8 cellular contexts compared by ENCODE assay signal in the genomic region with DNA sequence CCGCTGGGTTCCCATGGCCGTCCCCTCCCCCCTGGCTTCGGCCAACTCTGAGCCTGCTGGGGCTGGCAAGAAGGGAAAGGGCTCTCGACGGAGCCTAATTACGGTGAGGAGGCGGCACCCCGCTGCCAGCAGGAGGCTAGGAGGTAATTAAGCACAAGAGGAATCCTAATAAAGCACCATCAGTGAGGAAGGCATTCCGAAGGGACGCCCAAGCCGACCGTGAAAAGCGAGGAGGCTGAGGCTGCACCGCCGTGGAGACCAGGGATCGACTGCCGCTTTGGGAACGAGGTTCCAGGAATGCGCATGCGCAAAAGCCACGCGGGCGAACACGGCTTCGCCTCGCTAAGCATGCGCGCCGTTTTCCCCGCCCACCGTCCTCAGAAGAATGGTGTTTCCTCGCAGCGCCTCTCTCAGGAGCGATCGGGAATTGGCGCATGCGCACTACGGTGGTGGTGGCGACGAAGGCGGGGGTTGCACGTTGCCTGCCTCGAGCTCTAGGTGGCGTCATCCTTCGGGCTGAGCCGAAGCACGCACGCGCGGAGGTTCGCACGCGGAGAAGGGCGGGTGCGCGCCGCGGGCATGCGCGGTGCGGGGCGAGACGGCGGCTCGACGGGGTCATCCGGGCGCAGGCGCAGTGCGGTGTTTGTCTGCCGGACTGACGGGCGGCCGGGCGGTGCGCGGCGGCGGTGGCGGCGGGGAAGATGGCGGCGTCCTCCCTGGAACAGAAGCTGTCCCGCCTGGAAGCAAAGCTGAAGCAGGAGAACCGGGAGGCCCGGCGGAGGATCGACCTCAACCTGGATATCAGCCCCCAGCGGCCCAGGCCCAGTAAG.
A peak's percentile ranks its signal among the peaks of the same experiment; 100 is the strongest.
DNase-seq lines count a peak whose midpoint lies in the region; ATAC-seq and TF ChIP-seq lines count a peak whose summit lies in the region.

MAP2K7 (plus strand) TSS at position 634 of the 830 bp plus-strand sequence; CDS start at position 702, 68 bp downstream.

- H3K36me3 ChIP-seq in MM.1S (replicated peaks; ENCODE audit: insufficient read depth, low read length) = no peaks in the 10 kb centered on the region

- H3K9me3 Mint-ChIP-seq in nephron progenitor cell = no peaks in the 10 kb centered on the region
- no peaks in the 10 kb centered on the region for H3K9me3 Mint-ChIP-seq in stimulated activated naive CD8-positive, alpha-beta T cell treated with anti-CD3 and anti-CD28 coated beads, Interleukin-15, amount 100 ng/mL, for 72 hours

- H3K27ac Mint-ChIP-seq in nephron progenitor cell = peak within 1 kb of the TSS; percentile 90
- peak within 1 kb of the TSS; percentile 96 to 99 for H3K27ac Mint-ChIP-seq in stimulated activated naive CD8-positive, alpha-beta T cell treated with anti-CD3 and anti-CD28 coated beads, Interleukin-15, amount 100 ng/mL, for 72 hours

- H4K20me1 ChIP-seq in MM.1S (ENCODE audit: insufficient read depth, low read length) = peaks cover 19% of the 10 kb centered on the region

- no peaks in the 10 kb centered on the region for H3K9me2 ChIP-seq in MM.1S (replicated peaks; ENCODE audit: insufficient read depth, low read length)

- peaks cover 33% of the 10 kb centered on the region for H3K27me3 Mint-ChIP-seq in nephron progenitor cell (ENCODE audit: low read depth, poor library complexity)
- H3K27me3 Mint-ChIP-seq in stimulated activated naive CD8-positive, alpha-beta T cell treated with anti-CD3 and anti-CD28 coated beads, Interleukin-15, amount 100 ng/mL, for 72 hours = no peaks in the 10 kb centered on the region

- peaks cover 33% of the 10 kb centered on the region for H3K4me1 Mint-ChIP-seq in nephron progenitor cell
- peaks cover 54% of the 10 kb centered on the region for H3K4me1 Mint-ChIP-seq in stimulated activated naive CD8-positive, alpha-beta T cell treated with anti-CD3 and anti-CD28 coated beads, Interleukin-15, amount 100 ng/mL, for 72 hours

- peak within 1 kb of the TSS; percentile 86 for H2AFZ ChIP-seq in MM.1S (ENCODE audit: low read length)

- ATAC-seq in stimulated activated naive CD8-positive, alpha-beta T cell treated with anti-CD3 and anti-CD28 coated beads, Interleukin-15, amount 100 ng/mL, for 72 hours = peak; percentile 81

- H3K9ac ChIP-seq in MM.1S (ENCODE audit: low read length) = peak within 1 kb of the TSS; percentile 65

- no peaks in the 10 kb centered on the region for H3F3A ChIP-seq in MM.1S (ENCODE audit: insufficient read depth, low read length)

- TF ChIP-seq CTCF in MM.1S (IDR thresholded peaks at IDR 0.05; ENCODE audit: low read length) (peak; percentile 84), nephron progenitor cell (IDR thresholded peaks at IDR 0.05) (peak; percentile 39)

- H3K4me3 ChIP-seq in MM.1S (ENCODE audit: low read length) = peak within 1 kb of the TSS; percentile 75

- peaks cover 17% of the 10 kb centered on the region; the same call in 1 of the 2 replicates for H3K27me3 ChIP-seq in MM.1S (replicated peaks; ENCODE audit: insufficient read depth, low read length)

- no peaks in the 10 kb centered on the region for H3K36me3 Mint-ChIP-seq in nephron progenitor cell (ENCODE audit: low read depth)

- no peak within 1 kb of the TSS; the same call in 1 of the 2 replicates for H3K27ac ChIP-seq in MM.1S (ENCODE audit: low read length)

- H3K79me2 ChIP-seq in MM.1S (ENCODE audit: low read length) = peaks cover 50% of the 10 kb centered on the region

- DNase-seq in GF-D8 (lab: John Stamatoyannopoulos, UW) = peak; percentile 94
- peak; percentile 97 for DNase-seq in HCEC 1CT
- peak; percentile 100 for DNase-seq in MM.1S
- peak; percentile 87 for DNase-seq in SIG-M5 (lab: John Stamatoyannopoulos, UW)
- DNase-seq in activated gamma-delta T cell (lab: John Stamatoyannopoulos, UW) = peak; percentile 100
- peak; percentile 99 for DNase-seq in fibroblast of the conjunctiva (ENCODE audit: low read depth)
- peak; percentile 100 for DNase-seq in nephron progenitor cell
- peak; percentile 100 for DNase-seq in stimulated activated naive CD8-positive, alpha-beta T cell treated with anti-CD3 and anti-CD28 coated beads, Interleukin-15, amount 100 ng/mL, for 72 hours

- peak within 1 kb of the TSS; percentile 98 for H3K4me2 ChIP-seq in MM.1S (ENCODE audit: low read depth, low read length)

- H3K4me3 Mint-ChIP-seq in nephron progenitor cell = peak within 1 kb of the TSS; percentile 89
- H3K4me3 Mint-ChIP-seq in stimulated activated naive CD8-positive, alpha-beta T cell treated with anti-CD3 and anti-CD28 coated beads, Interleukin-15, amount 100 ng/mL, for 72 hours = peak within 1 kb of the TSS; percentile 94 to 95

- peaks cover 14% of the 10 kb centered on the region; the same call in 1 of the 2 replicates for H3K4me1 ChIP-seq in MM.1S (ENCODE audit: low read length)

- H3K9me3 ChIP-seq in MM.1S (replicated peaks; ENCODE audit: insufficient read depth, low read length) = no peaks in the 10 kb centered on the region
